Comparison of ENCODE assay signal across 9 cellular contexts in genomic region chr18:45828917-45829811, GRCh38. TPM values are rescaled to one million over a fixed set of nuclear protein-coding genes. Genes with fewer than 3 reads are reported as not detected.
DNase-seq lines count a peak whose midpoint lies in the region; ATAC-seq and TF ChIP-seq lines count a peak whose summit lies in the region.
"Had no signal": no experiment of that assay in that cellular context is flagged by ENCODE, and none has a peak within 500 bp of the region (broad histone marks: within the 10 kb centered on the region; RNA-seq: fewer than 3 reads in every experiment).

No MANE protein-coding gene starts in this region.

- H3K4me3 ChIP-seq in mammary epithelial cell (replicated peaks in 1 of 3; ENCODE audit: insufficient read depth in 1 of 3, low read depth in 2 of 3, low read length in 3 of 3) (no peak overlapping the region), breast epithelium (no peak overlapping the region), body of pancreas (no peak overlapping the region), lower lobe of right lung (peak overlapping the region; percentile 40), urinary bladder (ENCODE audit: low read depth, low read length) (no peak overlapping the region), WERI-Rb-1 (ENCODE audit: low read depth, low read length) (no peak overlapping the region)

- no peak overlapping the region for H3K27ac ChIP-seq in mammary epithelial cell (ENCODE audit: insufficient read depth, low read depth, low read length)
- no peak overlapping the region for H3K27ac ChIP-seq in breast epithelium
- peak overlapping the region in 1 of 4 donors; percentile 20 for H3K27ac ChIP-seq in body of pancreas
- H3K27ac ChIP-seq in lower lobe of right lung = peak overlapping the region; percentile 46
- H3K27ac ChIP-seq in urinary bladder (ENCODE audit: low read depth) = peak overlapping the region; percentile 78
- H3K27ac ChIP-seq in WERI-Rb-1 = no peak overlapping the region

- H3K9ac ChIP-seq in mammary epithelial cell (ENCODE audit: insufficient read depth, low read length) = no peak overlapping the region

- TF ChIP-seq POLR2A in breast epithelium (IDR thresholded peaks at IDR 0.05) (no peak), body of pancreas (IDR thresholded peaks at IDR 0.05) (no peak)

- no peaks in the 10 kb centered on the region for H3K9me3 ChIP-seq in mammary epithelial cell (replicated peaks; ENCODE audit: insufficient read depth, low read length)
- H3K9me3 ChIP-seq in breast epithelium = no peaks in the 10 kb centered on the region
- no peaks in the 10 kb centered on the region for H3K9me3 ChIP-seq in body of pancreas
- H3K9me3 ChIP-seq in lower lobe of right lung = no peaks in the 10 kb centered on the region
- H3K9me3 ChIP-seq in WERI-Rb-1 (ENCODE audit: severe bottlenecking) = peaks cover 2% of the 10 kb centered on the region

- H3K79me2 ChIP-seq in mammary epithelial cell (ENCODE audit: insufficient read depth, low read length) = no peaks in the 10 kb centered on the region

- intact Hi-C loops in mammary epithelial cell (cut with micrococcal nuclease) (no loop called here), breast epithelium (cut with DNase I; ENCODE audit: low total_unique reads) (no loop called here), body of pancreas (cut with DNase I) (no loop called here), lower lobe of right lung (cut with DNase I) (no loop called here)

- H3K4me1 ChIP-seq in mammary epithelial cell (ENCODE audit: insufficient read depth, low read length) (peaks cover 18% of the 10 kb centered on the region), breast epithelium (peaks cover 4 to 9% of the 10 kb centered on the region in 2 donors), body of pancreas (peaks cover 14% of the 10 kb centered on the region), lower lobe of right lung (peaks cover 27% of the 10 kb centered on the region), urinary bladder (ENCODE audit: insufficient read depth) (peaks cover 3% of the 10 kb centered on the region)

- dilution Hi-C loops in mammary epithelial cell (cut with HindIII; ENCODE audit: low sequenced_read_pairs) = no loop called here

- in situ Hi-C loops in mammary epithelial cell (cut with MboI; ENCODE audit: low sequenced_read_pairs in 2 of 2) = no loop called here

- H2AFZ ChIP-seq in mammary epithelial cell (ENCODE audit: low read depth, low read length) = peak overlapping the region; percentile 6

- TF ChIP-seq CTCF in mammary epithelial cell (conservative IDR thresholded peaks at IDR 0.05 in 1 of 2, IDR thresholded peaks at IDR 0.05 in 1 of 2; ENCODE audit: extremely low read depth in 1 of 2, insufficient read depth in 1 of 2, low read depth in 1 of 2, low read length in 2 of 2) (no peak), breast epithelium (IDR thresholded peaks at IDR 0.05) (no peak), body of pancreas (IDR thresholded peaks at IDR 0.05) (no peak), lower lobe of right lung (IDR thresholded peaks at IDR 0.05) (no peak), WERI-Rb-1 (IDR thresholded peaks at IDR 0.05; ENCODE audit: low read depth, low read length) (no peak)

- BruUV-seq in mammary epithelial cell (replicated peaks; lab: Mats Ljungman, UMichigan) = no TSS peak

- CTCF ChIA-PET in mammary epithelial cell (lab: Charles Lee; ENCODE audit: low non-redundant PET) = no interaction called here

- no peaks in the 10 kb centered on the region for H4K20me1 ChIP-seq in mammary epithelial cell (ENCODE audit: insufficient read depth, low read length)

- H3K27me3 ChIP-seq in mammary epithelial cell (ENCODE audit: insufficient read depth, low read length) (no peaks in the 10 kb centered on the region), breast epithelium (no peaks in the 10 kb centered on the region), body of pancreas (no peaks in the 10 kb centered on the region), lower lobe of right lung (ENCODE audit: low read depth) (peaks cover 4% of the 10 kb centered on the region), WERI-Rb-1 (ENCODE audit: insufficient read depth, low read depth, severe bottlenecking) (peaks cover 91% of the 10 kb centered on the region)

- H3K4me2 ChIP-seq in mammary epithelial cell (ENCODE audit: insufficient read depth, low read depth, low read length) = no peak overlapping the region

- H3K36me3 ChIP-seq in mammary epithelial cell (ENCODE audit: insufficient read depth, low read length) (no peaks in the 10 kb centered on the region), breast epithelium (no peaks in the 10 kb centered on the region), body of pancreas (replicated peaks in 1 of 2; ENCODE audit: insufficient read depth in 1 of 2, low read depth in 2 of 2) (no peaks in the 10 kb centered on the region), lower lobe of right lung (no peaks in the 10 kb centered on the region), urinary bladder (ENCODE audit: insufficient read depth) (no peaks in the 10 kb centered on the region), WERI-Rb-1 (no peaks in the 10 kb centered on the region)

- DNase-seq in mammary epithelial cell (no peak), breast epithelium (ENCODE audit: low spot score in 2 of 2) (no peak), body of pancreas (no peak), lower lobe of right lung (peak; percentile 61), WERI-Rb-1 (no peak)
- DNase-seq: NCI-H2171 had no signal

- ATAC-seq in body of pancreas = peak; percentile 33
- ATAC-seq in lower lobe of right lung = peak; percentile 75 to 76
- ATAC-seq in HG02885 (IDR thresholded peaks at IDR 0.05; ENCODE audit: poor library complexity, unreplicated experiment) = no peak
- ATAC-seq in HG02623 (IDR thresholded peaks at IDR 0.05; ENCODE audit: unreplicated experiment) = no peak

- 68% methylated on average over 8 of the region's 9 CpGs for WGBS in mammary epithelial cell (ENCODE audit: low coverage, missing lambda C conversion rate)
- 18% methylated on average over 9 of the region's 9 CpGs for WGBS in body of pancreas, 2 donors
- WGBS in urinary bladder = 60% methylated on average over 9 of the region's 9 CpGs

RNA-seq across cellular contexts. Expression of gene SIGLEC15, which starts 3.7 kb away (rescaled TPM):
- total RNA-seq in mammary epithelial cell = under 1 TPM in 1 of 2 donors, not detected in 1; 0.17 TPM
- polyA plus RNA-seq in mammary epithelial cell = 0.03 TPM
- polyA minus RNA-seq in mammary epithelial cell = not detected
- total RNA-seq in breast epithelium = 1 to 10 TPM in 1 of 3 donors, under 1 TPM in 2; 0.16 to 1.5 (median 0.66) TPM
- 1 to 10 TPM in 1 of 2 donors, under 1 TPM in 1; 0.26 to 2.0 TPM for total RNA-seq in body of pancreas
- total RNA-seq in lower lobe of right lung = 0.35 TPM
- 2.3 TPM for total RNA-seq in urinary bladder
- polyA plus RNA-seq in urinary bladder = 1.3 TPM

Comparison
In these comparisons a context has a peak if more than half of its experiments do, and no peak if none do; other contexts are left out.
1. H3K27ac ChIP-seq: peak in lower lobe of right lung (single experiment) and urinary bladder (single experiment); none in mammary epithelial cell (single experiment), breast epithelium (0 of 2) and WERI-Rb-1 (single experiment).
2. ATAC-seq: peak in body of pancreas (single experiment) and lower lobe of right lung (2 of 2); none in HG02885 (single experiment) and HG02623 (single experiment).